Comparison of ENCODE assay signal across 8 cellular contexts in genomic region chr6:87029711-87030314, GRCh38.
DNase-seq lines count a peak whose midpoint lies in the region; ATAC-seq and TF ChIP-seq lines count a peak whose summit lies in the region.

No MANE protein-coding gene starts in this region.

- H2AFZ ChIP-seq in smooth muscle cell (ENCODE audit: low read depth), result no peak overlapping the region

- no peaks in the 10 kb centered on the region for H3K36me3 ChIP-seq in smooth muscle cell (ENCODE audit: low read depth)

- H3K27me3 ChIP-seq in smooth muscle cell (ENCODE audit: low read depth), result no peaks in the 10 kb centered on the region

- H3K4me2 ChIP-seq in smooth muscle cell, result no peak overlapping the region

- no peak overlapping the region for H3K4me3 ChIP-seq in fibroblast of the aortic adventitia (ENCODE audit: low read depth, low read length)
- no peak overlapping the region for H3K4me3 ChIP-seq in smooth muscle cell

- ATAC-seq in esophagus mucosa, result no peak

- peak; percentile 65 for TF ChIP-seq CTCF in fibroblast of the aortic adventitia (IDR thresholded peaks at IDR 0.05; ENCODE audit: insufficient read depth, low read length)
- peak; percentile 71 for TF ChIP-seq CTCF in smooth muscle cell (IDR thresholded peaks at IDR 0.05; ENCODE audit: borderline replicate concordance, insufficient read depth, poor library complexity, severe bottlenecking)

- H4K20me1 ChIP-seq in smooth muscle cell (ENCODE audit: low read depth), result no peaks in the 10 kb centered on the region

- peak; percentile 9 for DNase-seq in DMS153 treated with DMSO at 0.1 percent for 48 hours (lab: John Stamatoyannopoulos, UW; ENCODE audit: unreplicated experiment)
- DNase-seq in HT-29 (ENCODE audit: low spot score), result peak; percentile 68
- peak; percentile 51 for DNase-seq in RPMI7951 (ENCODE audit: low read depth)
- DNase-seq in fibroblast of the aortic adventitia (ENCODE audit: low read depth), result peak; percentile 77
- DNase-seq in smooth muscle cell (lab: John Stamatoyannopoulos, UW; ENCODE audit: unreplicated experiment), result no peak
- DNase-seq in stimulated activated CD4-positive, alpha-beta T cell treated with anti-CD3 and anti-CD28 coated beads, Interleukin-4, amount 100 ng/mL, for 4 hours, result no peak
- DNase-seq in activated gamma-delta T cell (lab: John Stamatoyannopoulos, UW), result no peak

- H3K4me1 ChIP-seq in smooth muscle cell (ENCODE audit: low read depth), result no peaks in the 10 kb centered on the region

- H3K9ac ChIP-seq in smooth muscle cell (ENCODE audit: low read depth), result no peak overlapping the region

- H3K9me3 ChIP-seq in smooth muscle cell (replicated peaks; ENCODE audit: low read depth), result no peaks in the 10 kb centered on the region

- H3K27ac ChIP-seq in smooth muscle cell (ENCODE audit: low read depth), result no peak overlapping the region

- no peaks in the 10 kb centered on the region for H3K79me2 ChIP-seq in smooth muscle cell (ENCODE audit: low read depth)

- no peaks in the 10 kb centered on the region for H3F3A ChIP-seq in smooth muscle cell (ENCODE audit: low read depth)

- WGBS in smooth muscle cell (ENCODE audit: low lambda C conversion rate), result 76% methylated on average over 3 of the region's 3 CpGs

Comparison
In these comparisons a context has a peak if more than half of its experiments do, and no peak if none do; other contexts are left out.
1. DNase-seq: peak in DMS153 treated with DMSO at 0.1 percent for 48 hours (single experiment), HT-29 (single experiment), RPMI7951 (single experiment) and fibroblast of the aortic adventitia (single experiment); none in smooth muscle cell (single experiment), stimulated activated CD4-positive, alpha-beta T cell treated with anti-CD3 and anti-CD28 coated beads, Interleukin-4, amount 100 ng/mL, for 4 hours (0 of 2) and activated gamma-delta T cell (single experiment).